Comparison of ENCODE assay signal across 8 cellular contexts in the genomic region with DNA sequence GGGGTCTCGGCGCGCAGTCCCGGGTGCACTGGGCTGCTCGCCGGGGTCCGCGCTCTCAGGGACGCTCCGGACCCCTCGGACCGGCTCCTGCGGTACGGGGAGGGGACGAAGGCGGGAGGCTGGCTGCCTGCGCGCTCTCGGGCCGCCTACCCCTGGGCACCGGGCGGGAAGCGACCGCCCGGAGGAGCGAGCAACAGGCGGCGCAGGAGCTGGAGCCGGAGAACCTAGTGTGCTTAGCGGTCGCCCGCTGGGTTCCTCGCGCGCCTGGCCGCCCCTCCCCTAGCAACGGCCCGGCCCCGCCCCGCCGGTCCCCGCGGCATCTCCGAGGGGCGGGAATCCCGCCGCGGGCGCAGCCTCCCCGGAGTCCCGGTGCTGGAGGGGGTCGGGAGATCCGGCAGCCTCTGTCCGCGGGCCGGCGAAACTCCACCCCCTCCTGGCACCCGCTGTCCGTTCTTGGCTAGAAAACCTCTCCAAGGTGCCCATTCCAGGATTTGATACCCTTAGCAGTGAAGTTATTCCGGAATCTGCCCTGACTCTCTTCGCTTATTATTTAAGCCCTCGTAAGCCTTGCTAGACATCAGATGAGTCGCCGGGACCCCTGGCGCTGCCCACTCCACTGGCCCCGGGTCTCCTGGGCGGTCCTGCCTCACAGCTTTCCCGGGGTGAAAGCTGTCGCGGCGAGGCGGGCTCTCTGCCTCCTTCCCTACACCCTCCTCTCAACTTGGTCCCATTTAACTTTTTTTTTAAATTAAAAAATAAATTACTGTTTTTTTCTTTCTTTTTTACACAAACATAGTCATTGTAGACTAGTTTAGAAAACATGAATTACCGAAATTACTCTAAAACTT. TPM values are rescaled to one million over a fixed set of nuclear protein-coding genes. Genes with fewer than 3 reads are reported as not detected.
DNase-seq lines count a peak whose midpoint lies in the region; ATAC-seq, FAIRE-seq and TF ChIP-seq lines count a peak whose summit lies in the region.

A gene (minus strand): TSS at position 231 of the 848 bp plus-strand sequence. CDS start 246 bp downstream, outside the sequence.

- no peaks in the 10 kb centered on the region for H3K9me3 Mint-ChIP-seq in Caco-2 (ENCODE audit: unreplicated experiment)

- H2AK5ac ChIP-seq in H1 (ENCODE audit: low read depth, low read length): 0 out of 2 replicates have a peak within 1 kb of the TSS, but pooled peaks have one; percentile 65

- H3K4me2 ChIP-seq in H1 (ENCODE audit: insufficient read depth in 1 of 2, low read depth in 2 of 2, low read length in 2 of 2): peak within 1 kb of the TSS; percentile 91 to 99

- no peaks in the 10 kb centered on the region for H3K79me2 ChIP-seq in H1 (ENCODE audit: control insufficient read depth in 1 of 2, insufficient read depth in 2 of 2, low read length in 2 of 2)

- H4K20me1 ChIP-seq in H1 (replicated peaks in 1 of 2; ENCODE audit: control insufficient read depth in 1 of 2, insufficient read depth in 2 of 2, low read length in 2 of 2): no peaks in the 10 kb centered on the region

- H3K4me1 Mint-ChIP-seq in Caco-2 (ENCODE audit: low read depth, unreplicated experiment): peaks cover 6% of the 10 kb centered on the region

- peak within 1 kb of the TSS; percentile 90 for H3K18ac ChIP-seq in H1 (ENCODE audit: extremely low read depth, low read length)

- H3K9ac ChIP-seq in H1 (replicated peaks in 1 of 4; ENCODE audit: extremely low read depth in 1 of 4, low read depth in 3 of 4, low read length in 3 of 4) (peak within 1 kb of the TSS in 3 of 4 experiments; percentile 20 to 55 (median 35); a peak in 4 of 7 replicates), mucosa of rectum (ENCODE audit: low read depth in 1 of 2, low read length in 2 of 2) (peak within 1 kb of the TSS in 1 of 2 donors; percentile 10), subcutaneous abdominal adipose tissue (ENCODE audit: low read length in 5 of 5) (peak within 1 kb of the TSS in 1 of 5 donors; percentile 20)

- BruUV-seq in Caco-2 (replicated peaks; lab: Mats Ljungman, UMichigan): no TSS peak

- no peaks in the 10 kb centered on the region for H3K36me3 Mint-ChIP-seq in Caco-2 (ENCODE audit: insufficient read depth, unreplicated experiment)

- peak within 1 kb of the TSS; percentile 26; the same call in 1 of the 2 replicates for H4K8ac ChIP-seq in H1 (ENCODE audit: extremely low read depth, insufficient read depth, low read length)

- CTCF ChIA-PET in Caco-2 (lab: Charles Lee) (interaction anchor here (0.6 kb wide), 2 partner anchors 9 to 28 kb away, joined by 3 read pairs; no protein-coding TSS in a partner anchor), H1 (lab: Charles Lee; ENCODE audit: partially characterized antibody) (interaction anchor here (0.6 to 5.2 kb wide), 6 partner anchors 10 to 136 kb away, joined by 3 to 51 read pairs (median 4); no protein-coding TSS in a partner anchor)

- H4K5ac ChIP-seq in H1 (ENCODE audit: insufficient read length, low read depth, low read length): no peak within 1 kb of the TSS

- no peak within 1 kb of the TSS for H3K27ac ChIP-seq in H1 (ENCODE audit: low read depth, low read length)
- no peak within 1 kb of the TSS for H3K27ac ChIP-seq in mucosa of rectum (ENCODE audit: low read depth in 2 of 2, low read length in 2 of 2)
- no peak within 1 kb of the TSS for H3K27ac ChIP-seq in subcutaneous abdominal adipose tissue (ENCODE audit: low read depth, low read length)

- ATAC-seq in HG03354 (IDR thresholded peaks at IDR 0.05; ENCODE audit: poor library complexity, severe bottlenecking, unreplicated experiment): no peak

- no peak for TF ChIP-seq POLR2A in H1 (IDR thresholded peaks at IDR 0.05; ENCODE audit: control extremely low read depth in 1 of 2, low read depth in 2 of 2, low read length in 2 of 2)

- no peak within 1 kb of the TSS for H3K23ac ChIP-seq in H1 (ENCODE audit: insufficient read length)

- peaks cover 6% of the 10 kb centered on the region for H3K27me3 ChIP-seq in Caco-2 (replicated peaks; ENCODE audit: control insufficient read depth, insufficient read depth, low read length)
- H3K27me3 ChIP-seq in H1 (replicated peaks in 1 of 4; ENCODE audit: control insufficient read depth in 3 of 4, extremely low read depth in 1 of 4, insufficient read depth in 3 of 4, low read length in 3 of 4): peaks cover 8 to 21% (median 21%) of the 10 kb centered on the region in 4 experiments
- peaks cover 15 to 22% of the 10 kb centered on the region in 2 donors for H3K27me3 ChIP-seq in mucosa of rectum (ENCODE audit: control insufficient read depth in 2 of 2, insufficient read depth in 2 of 2, low read length in 2 of 2)
- H3K27me3 ChIP-seq in subcutaneous abdominal adipose tissue (ENCODE audit: control insufficient read depth in 5 of 5, insufficient read depth in 4 of 5, low read length in 5 of 5): peaks cover 20 to 41% (median 34%) of the 10 kb centered on the region in 5 donors

- H3K23me2 ChIP-seq in H1 (ENCODE audit: low read depth, low read length): peaks cover 17% of the 10 kb centered on the region

- TF ChIP-seq CTCF in Caco-2 (IDR thresholded peaks at IDR 0.05; ENCODE audit: insufficient read depth in 1 of 2, low read depth in 1 of 2, low read length in 1 of 2, severe bottlenecking in 1 of 2, unreplicated experiment in 1 of 2) (no peak), H1 (IDR thresholded peaks at IDR 0.05; ENCODE audit: control extremely low read depth in 1 of 3, insufficient read depth in 1 of 3, low read depth in 1 of 3, low read length in 3 of 3) (no peak)

- peak within 1 kb of the TSS; percentile 2 for H3K4me3 Mint-ChIP-seq in Caco-2 (ENCODE audit: unreplicated experiment)

- H3K4me1 ChIP-seq in Caco-2 (peaks cover 8% of the 10 kb centered on the region; the same call in 1 of the 2 replicates), H1 (replicated peaks in 1 of 4; ENCODE audit: control insufficient read depth in 3 of 4, insufficient read depth in 4 of 4, low read length in 3 of 4) (peaks cover 8 to 18% (median 13%) of the 10 kb centered on the region in 4 experiments), mucosa of rectum (ENCODE audit: control insufficient read depth in 2 of 2, insufficient read depth in 2 of 2, low read length in 2 of 2) (peaks cover 7 to 20% of the 10 kb centered on the region in 2 donors), subcutaneous abdominal adipose tissue (ENCODE audit: control insufficient read depth in 5 of 5, insufficient read depth in 5 of 5, low read length in 5 of 5) (peaks cover 0 to 19% (median 19%) of the 10 kb centered on the region in 5 donors)

- peaks cover 25% of the 10 kb centered on the region for H3K27me3 Mint-ChIP-seq in Caco-2 (ENCODE audit: insufficient read depth, unreplicated experiment)

- H3K14ac ChIP-seq in H1 (ENCODE audit: insufficient read length): no peak within 1 kb of the TSS

- H2BK120ac ChIP-seq in H1 (replicated peaks; ENCODE audit: low read depth, low read length): no peak within 1 kb of the TSS

- H4K91ac ChIP-seq in H1 (replicated peaks; ENCODE audit: insufficient read length, low read length): peak within 1 kb of the TSS; percentile 72

- POLR2A ChIA-PET in Caco-2 (lab: Charles Lee): no interaction called here
- POLR2A ChIA-PET in H1 (lab: Charles Lee; ENCODE audit: partially characterized antibody): interaction anchor here (0.5 to 4.1 kb wide), 4 partner anchors 13 to 221 kb away, joined by 3 to 24 read pairs (median 8); no protein-coding TSS in a partner anchor

- no peak for FAIRE-seq in H1 (lab: Jason Lieb, UNC)
- FAIRE-seq in GM19239 (lab: Jason Lieb, UNC): no peak

- H2AFZ ChIP-seq in H1 (ENCODE audit: low read length): no peak within 1 kb of the TSS

- H2BK20ac ChIP-seq in H1 (ENCODE audit: low read length): peak within 1 kb of the TSS; percentile 34; the same call in 1 of the 2 replicates

- no peak within 1 kb of the TSS for H3K56ac ChIP-seq in H1 (replicated peaks; ENCODE audit: insufficient read length, low read depth, low read length)

- peak within 1 kb of the TSS; percentile 75; the same call in 1 of the 2 replicates for H2BK12ac ChIP-seq in H1 (ENCODE audit: low read depth, low read length)

- H3K4ac ChIP-seq in H1 (replicated peaks; ENCODE audit: insufficient read length, low read depth, low read length): no peak within 1 kb of the TSS

- peak within 1 kb of the TSS; percentile 46 for H3K4me3 ChIP-seq in Caco-2 (ENCODE audit: low read depth, low read length)
- peak within 1 kb of the TSS; percentile 53 to 70 (median 65) for H3K4me3 ChIP-seq in H1 (ENCODE audit: extremely low read depth in 1 of 4, insufficient read depth in 2 of 4, low read depth in 3 of 4, low read length in 4 of 4)
- peak within 1 kb of the TSS; percentile 58 to 59 for H3K4me3 ChIP-seq in mucosa of rectum (ENCODE audit: low read length in 2 of 2)
- H3K4me3 ChIP-seq in subcutaneous abdominal adipose tissue (ENCODE audit: low read depth in 1 of 5, low read length in 5 of 5): peak within 1 kb of the TSS in 4 of 5 donors; percentile 61 to 79 (median 68)

- H3K9me3 ChIP-seq in Caco-2 (no peaks in the 10 kb centered on the region), H1 (ENCODE audit: insufficient read depth in 2 of 2, low read depth in 1 of 2, low read length in 1 of 2) (no peaks in the 10 kb centered on the region), mucosa of rectum (ENCODE audit: control insufficient read depth in 2 of 2, low read length in 2 of 2) (no peaks in the 10 kb centered on the region), subcutaneous abdominal adipose tissue (ENCODE audit: control insufficient read depth in 5 of 5, low read length in 5 of 5) (peaks cover 0 to 4% (median 0%) of the 10 kb centered on the region in 5 donors)

- peak within 1 kb of the TSS; percentile 92; the same call in 1 of the 2 replicates for H2BK15ac ChIP-seq in H1 (ENCODE audit: low read length)

- no peaks in the 10 kb centered on the region for H3K36me3 ChIP-seq in Caco-2 (ENCODE audit: control insufficient read depth, insufficient read depth, low read length)
- no peaks in the 10 kb centered on the region for H3K36me3 ChIP-seq in H1 (ENCODE audit: control insufficient read depth in 2 of 4, insufficient read depth in 4 of 4, low read length in 3 of 4)
- H3K36me3 ChIP-seq in mucosa of rectum (ENCODE audit: control insufficient read depth in 2 of 2, insufficient read depth in 2 of 2, low read length in 2 of 2): no peaks in the 10 kb centered on the region
- H3K36me3 ChIP-seq in subcutaneous abdominal adipose tissue (ENCODE audit: control insufficient read depth in 5 of 5, insufficient read depth in 5 of 5, low read length in 5 of 5): no peaks in the 10 kb centered on the region

- WGBS in H1 (ENCODE audit: extremely low coverage in 1 of 2, insufficient coverage in 1 of 2, insufficient read length in 1 of 2, insufficient replicate concordance in 2 of 2, low coverage in 1 of 2, low lambda C conversion rate in 2 of 2, missing lambda C conversion rate in 1 of 2), 2 experiments: 3% methylated on average over 40 of the region's 73 CpGs; no CpG with 5 or more reads in 1 of the 2 experiments

- no peak for TF ChIP-seq EP300 in H1 (IDR thresholded peaks at IDR 0.05; ENCODE audit: borderline replicate concordance in 1 of 2, low read depth in 2 of 2, low read length in 2 of 2)

- intact Hi-C loops in Caco-2 (cut with micrococcal nuclease; ENCODE audit: unreplicated experiment): no loop called here

- no peak within 1 kb of the TSS for H3K27ac Mint-ChIP-seq in Caco-2 (ENCODE audit: unreplicated experiment)

- H2BK5ac ChIP-seq in H1 (ENCODE audit: low read depth, low read length): 0 out of 2 replicates have a peak within 1 kb of the TSS, but pooled peaks have one; percentile 21

- H3K79me1 ChIP-seq in H1 (ENCODE audit: low read depth, low read length): no peaks in the 10 kb centered on the region

- no peak for TF ChIP-seq RAD21 in H1 (IDR thresholded peaks at IDR 0.05 in 1 of 2, conservative IDR thresholded peaks at IDR 0.05 in 1 of 2; ENCODE audit: low read depth in 2 of 2, low read length in 2 of 2)

- DNase-seq in Caco-2: peak in 1 of 2 experiments; percentile 53
- DNase-seq in M059J (ENCODE audit: low read depth): peak; percentile 32
- DNase-seq in UCSD-AML1 (lab: John Stamatoyannopoulos, UW; ENCODE audit: unreplicated experiment): peak; percentile 44
- peak in 1 of 2 experiments; percentile 77 for DNase-seq in H1 (ENCODE audit: low read depth in 1 of 2, low spot score in 2 of 2)
- no peak for DNase-seq in GM19239 (ENCODE audit: insufficient read length, low spot score)

RNA-seq across cellular contexts. Expression of the gene that starts here (rescaled TPM):
- total RNA-seq in Caco-2 (2022): not detected in 2 replicates
- not detected in 2 replicates for total RNA-seq in M059J (2014; rRNA removed; shearing (Covaris generic))
- 5.5 and 7.2 TPM in 2 replicates for total RNA-seq in H1 (2021; fragmentation: NEBNext Ultra II Directional; extraction: Animal tissue kit (Norgen Biotek cat#: 25700))
- 3.5 and 6.0 TPM in 2 replicates for polyA plus RNA-seq in H1 (2011; rRNA removed)
- 4.7 TPM for polyA plus RNA-seq in H1 (2011; cell fraction: cytosol; rRNA removed)
- 4.0 TPM for polyA plus RNA-seq in H1 (2011; cell fraction: nucleus; rRNA removed)
- 3.7 to 6.0 TPM (median 5.4 TPM) in 4 replicates for polyA plus RNA-seq in H1 (2012, experiment 1 of 2)
- polyA plus RNA-seq in H1 (2012, experiment 2 of 2): 2.4 TPM
- 1.7 TPM for polyA plus RNA-seq in H1 (2013, experiment 1 of 2)
- 2.2 TPM for polyA plus RNA-seq in H1 (2013, experiment 2 of 2)
- 0.22 and 0.38 TPM in 2 replicates for polyA minus RNA-seq in H1 (2011; rRNA and poly(A)+ RNA removed)
- 1.8 TPM for polyA minus RNA-seq in H1 (2011; cell fraction: cytosol; rRNA and poly(A)+ RNA removed)
- polyA minus RNA-seq in H1 (2011; cell fraction: nucleus; rRNA and poly(A)+ RNA removed): 3.8 TPM

Comparison
In these comparisons a context has a peak if more than half of its experiments do, and no peak if none do; other contexts are left out.
1. Peak in DNase-seq in M059J; RNA of the gene not detected or under 1 TPM.